9 cellular contexts compared by ENCODE assay signal in genomic region chr19:30679789-30680188, GRCh38.
"Had no signal": no experiment of that assay in that cellular context is flagged by ENCODE, and none has a peak within 500 bp of the region (broad histone marks: within the 10 kb centered on the region; RNA-seq: fewer than 3 reads in every experiment).

No MANE protein-coding gene starts in this region.

- H3K36me3 ChIP-seq: HAP-1 had no signal

- H3K4me1 ChIP-seq: HAP-1 had no signal

- H3K27ac ChIP-seq: GM23248, HL-60 had no signal

- H2AFZ ChIP-seq: GM23248 had no signal

- ATAC-seq: HCT116, K562 had no signal

- H3K9ac ChIP-seq: GM23248 had no signal

- FAIRE-seq: K562 had no signal

- H3K9me3 ChIP-seq: HAP-1 had no signal

- DNase-seq: GM23248, GOT3, H7, HFFc6, IMR-90 had no signal

- H3K4me3 ChIP-seq: GM23248, HAP-1, K562 had no signal
